15 cellular contexts compared by ENCODE assay signal in the genomic region with DNA sequence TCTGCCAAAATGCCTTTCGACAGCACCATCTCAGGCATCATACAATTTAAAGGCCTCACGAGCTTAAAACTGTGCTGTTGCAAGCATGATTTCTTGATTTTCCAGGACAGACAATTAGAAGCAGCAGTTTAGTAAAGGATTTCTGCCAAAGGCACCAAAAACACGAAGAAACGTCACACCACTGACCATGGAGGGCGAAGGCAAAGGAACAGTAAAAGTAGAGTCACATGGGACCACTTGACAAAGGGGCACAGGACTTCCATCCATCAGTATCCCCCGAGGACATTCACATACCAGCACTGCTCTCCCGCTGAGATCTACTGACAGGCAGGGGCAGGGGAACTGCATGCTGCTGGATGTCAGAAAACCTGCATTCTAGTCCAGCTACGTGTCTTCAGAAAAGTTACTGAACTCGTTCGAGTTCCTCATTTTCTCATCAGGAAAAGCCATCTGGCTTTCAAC.
DNase-seq lines count a peak whose midpoint lies in the region; ATAC-seq and FAIRE-seq lines count a peak whose summit lies in the region.
"Had no signal": no experiment of that assay in that cellular context is flagged by ENCODE, and none has a peak within 500 bp of the region (broad histone marks: within the 10 kb centered on the region; RNA-seq: fewer than 3 reads in every experiment).

No MANE protein-coding gene starts in this region.

- no peak for FAIRE-seq in urothelium cell line (lab: Jason Lieb, UNC)
- FAIRE-seq: A549 had no signal

- H3K4me1 Mint-ChIP-seq in activated T-cell treated with anti-CD3 and anti-CD28 coated beads, Interleukin-2, amount 50 U/mL, for 24 hours (ENCODE audit: low read depth), result peaks cover 27% of the 10 kb centered on the region
- H3K4me1 Mint-ChIP-seq in activated T-cell treated with anti-CD3 and anti-CD28 coated beads, Interleukin-2, amount 50 U/mL, for 4 hours (ENCODE audit: low read depth), result peaks cover 23% of the 10 kb centered on the region
- H3K4me1 Mint-ChIP-seq in stimulated activated effector memory CD8-positive, alpha-beta T cell treated with anti-CD3 and anti-CD28 coated beads, Interleukin-12 subunit alpha, Interleukin-12 subunit beta, amount 100 ng/mL, for 72 hours, result peaks cover 15% of the 10 kb centered on the region

- no peaks in the 10 kb centered on the region for H3K9me3 Mint-ChIP-seq in activated T-cell treated with anti-CD3 and anti-CD28 coated beads, Interleukin-2, amount 50 U/mL, for 24 hours
- no peaks in the 10 kb centered on the region for H3K9me3 Mint-ChIP-seq in activated T-cell treated with anti-CD3 and anti-CD28 coated beads, Interleukin-2, amount 50 U/mL, for 4 hours
- no peaks in the 10 kb centered on the region for H3K9me3 Mint-ChIP-seq in stimulated activated effector memory CD8-positive, alpha-beta T cell treated with anti-CD3 and anti-CD28 coated beads, Interleukin-12 subunit alpha, Interleukin-12 subunit beta, amount 100 ng/mL, for 72 hours

- peaks cover 80% of the 10 kb centered on the region for H3K36me3 Mint-ChIP-seq in activated T-cell treated with anti-CD3 and anti-CD28 coated beads, Interleukin-2, amount 50 U/mL, for 24 hours (ENCODE audit: low read depth)
- H3K36me3 Mint-ChIP-seq in activated T-cell treated with anti-CD3 and anti-CD28 coated beads, Interleukin-2, amount 50 U/mL, for 4 hours (ENCODE audit: insufficient read depth), result peaks cover 43% of the 10 kb centered on the region
- H3K36me3 Mint-ChIP-seq in stimulated activated effector memory CD8-positive, alpha-beta T cell treated with anti-CD3 and anti-CD28 coated beads, Interleukin-12 subunit alpha, Interleukin-12 subunit beta, amount 100 ng/mL, for 72 hours, result peaks cover 100% of the 10 kb centered on the region

- ATAC-seq in activated T-cell treated with anti-CD3 and anti-CD28 coated beads, Interleukin-2, amount 50 U/mL, for 4 hours, result no peak
- ATAC-seq in stimulated activated effector memory CD8-positive, alpha-beta T cell treated with anti-CD3 and anti-CD28 coated beads, Interleukin-12 subunit alpha, Interleukin-12 subunit beta, amount 100 ng/mL, for 72 hours, result no peak
- ATAC-seq in HG03139 (IDR thresholded peaks at IDR 0.05; ENCODE audit: unreplicated experiment), result no peak
- ATAC-seq: A549, gastroesophageal sphincter, left ventricle myocardium superior had no signal

- DNase-seq in activated T-cell treated with anti-CD3 and anti-CD28 coated beads, Interleukin-2, amount 50 U/mL, for 24 hours, result no peak
- DNase-seq in activated T-cell treated with anti-CD3 and anti-CD28 coated beads, Interleukin-2, amount 50 U/mL, for 4 hours, result no peak
- peak; percentile 81 for DNase-seq in astrocyte of the hippocampus (ENCODE audit: low read depth, low spot score)
- DNase-seq in iPS-NIHi11 (ENCODE audit: low spot score), result peak; percentile 64
- no peak for DNase-seq in stimulated activated effector memory CD8-positive, alpha-beta T cell treated with anti-CD3 and anti-CD28 coated beads, Interleukin-12 subunit alpha, Interleukin-12 subunit beta, amount 100 ng/mL, for 72 hours (ENCODE audit: low spot score in 2 of 2)
- no peak for DNase-seq in NCI-H526 treated with DMSO at 0.1 percent for 48 hours (lab: John Stamatoyannopoulos, UW)
- DNase-seq in urothelium cell line (ENCODE audit: low spot score), result no peak
- DNase-seq: activated T-cell treated with anti-CD3 and anti-CD28 coated beads for 4 hours; caudate nucleus; left ventricle myocardium superior; NCI-H1930; stimulated activated CD4-positive, alpha-beta T cell treated with anti-CD3 and anti-CD28 coated beads, Interleukin-4, amount 100 ng/mL, for 4 hours had no signal

- H3K4me3 Mint-ChIP-seq in activated T-cell treated with anti-CD3 and anti-CD28 coated beads, Interleukin-2, amount 50 U/mL, for 24 hours, result no peak overlapping the region
- no peak overlapping the region for H3K4me3 Mint-ChIP-seq in activated T-cell treated with anti-CD3 and anti-CD28 coated beads, Interleukin-2, amount 50 U/mL, for 4 hours
- no peak overlapping the region for H3K4me3 Mint-ChIP-seq in stimulated activated effector memory CD8-positive, alpha-beta T cell treated with anti-CD3 and anti-CD28 coated beads, Interleukin-12 subunit alpha, Interleukin-12 subunit beta, amount 100 ng/mL, for 72 hours

- peak overlapping the region; percentile 66 for H3K27ac Mint-ChIP-seq in activated T-cell treated with anti-CD3 and anti-CD28 coated beads, Interleukin-2, amount 50 U/mL, for 24 hours
- peak overlapping the region; percentile 60 for H3K27ac Mint-ChIP-seq in stimulated activated effector memory CD8-positive, alpha-beta T cell treated with anti-CD3 and anti-CD28 coated beads, Interleukin-12 subunit alpha, Interleukin-12 subunit beta, amount 100 ng/mL, for 72 hours

- no peaks in the 10 kb centered on the region for H3K27me3 Mint-ChIP-seq in activated T-cell treated with anti-CD3 and anti-CD28 coated beads, Interleukin-2, amount 50 U/mL, for 24 hours
- H3K27me3 Mint-ChIP-seq in activated T-cell treated with anti-CD3 and anti-CD28 coated beads, Interleukin-2, amount 50 U/mL, for 4 hours (ENCODE audit: low read depth), result no peaks in the 10 kb centered on the region

Comparison
In these comparisons a context has a peak if more than half of its experiments do, and no peak if none do; other contexts are left out.
1. DNase-seq: peak in astrocyte of the hippocampus (single experiment) and iPS-NIHi11 (single experiment); none in activated T-cell treated with anti-CD3 and anti-CD28 coated beads, Interleukin-2, amount 50 U/mL, for 24 hours (single experiment), activated T-cell treated with anti-CD3 and anti-CD28 coated beads, Interleukin-2, amount 50 U/mL, for 4 hours (single experiment), stimulated activated effector memory CD8-positive, alpha-beta T cell treated with anti-CD3 and anti-CD28 coated beads, Interleukin-12 subunit alpha, Interleukin-12 subunit beta, amount 100 ng/mL, for 72 hours (0 of 2), NCI-H526 treated with DMSO at 0.1 percent for 48 hours (single experiment) and urothelium cell line (single experiment).